Comparison of ENCODE assay signal across 14 cellular contexts in the genomic region with DNA sequence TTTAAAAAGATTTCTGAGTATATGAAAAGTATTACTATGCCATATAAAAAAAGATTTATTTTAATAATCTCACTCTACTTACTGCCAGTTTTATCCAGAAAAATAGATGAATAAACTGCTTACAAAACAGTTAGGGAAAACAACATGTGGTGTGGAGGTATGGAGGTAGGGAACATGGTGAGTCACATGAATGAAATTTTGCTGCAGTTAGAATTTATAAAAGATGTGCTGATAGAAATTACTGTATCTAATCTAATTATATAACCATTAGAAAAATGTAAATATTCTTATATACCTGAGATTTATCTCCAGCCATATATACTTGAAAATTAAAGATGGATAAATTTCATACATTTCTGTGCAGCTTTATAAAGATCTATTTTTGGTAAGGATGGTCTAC.
"Had no signal": no experiment of that assay in that cellular context is flagged by ENCODE, and none has a peak within 500 bp of the region (broad histone marks: within the 10 kb centered on the region; RNA-seq: fewer than 3 reads in every experiment).

No MANE protein-coding gene starts in this region.

- H3K27ac ChIP-seq: epithelial cell of prostate, psoas muscle, right lobe of liver, testis had no signal

- H3K27me3 ChIP-seq: right lobe of liver, testis had no signal

- DNase-seq: activated CD4-positive, alpha-beta T cell treated with anti-CD3 and anti-CD28 coated beads, Interleukin-2, amount 10 ng/mL, durations not matched to agents 24 days and 14 days; activated CD4-positive, CD25-positive, alpha-beta regulatory T cell; activated CD8-positive, alpha-beta memory T cell treated with anti-CD3 and anti-CD28 coated beads, Interleukin-2, amount 50 U/mL, for 4 hours; activated CD8-positive, alpha-beta T cell treated with anti-CD3 and anti-CD28 coated beads, Interleukin-2, amount 10 ng/mL, durations not matched to agents 7 days and 5 days; activated gamma-delta T cell; activated T-cell treated with anti-CD3 and anti-CD28 coated beads, Interleukin-2, amount 50 U/mL, for 48 hours; amniotic stem cell; effector memory CD4-positive, alpha-beta T cell; mesendoderm; psoas muscle; right lobe of liver; stimulated activated naive CD8-positive, alpha-beta T cell treated with anti-CD3 and anti-CD28 coated beads, Interleukin-15, amount 100 ng/mL, for 72 hours; testis had no signal

- H3K9me3 ChIP-seq: psoas muscle, right lobe of liver, testis had no signal

- H3K4me1 ChIP-seq: right lobe of liver, testis had no signal

- H3K36me3 ChIP-seq: right lobe of liver had no signal

- H3K4me3 ChIP-seq: psoas muscle, right lobe of liver, testis had no signal
